ENCODE assay signal across 9 cellular contexts in the genomic region with DNA sequence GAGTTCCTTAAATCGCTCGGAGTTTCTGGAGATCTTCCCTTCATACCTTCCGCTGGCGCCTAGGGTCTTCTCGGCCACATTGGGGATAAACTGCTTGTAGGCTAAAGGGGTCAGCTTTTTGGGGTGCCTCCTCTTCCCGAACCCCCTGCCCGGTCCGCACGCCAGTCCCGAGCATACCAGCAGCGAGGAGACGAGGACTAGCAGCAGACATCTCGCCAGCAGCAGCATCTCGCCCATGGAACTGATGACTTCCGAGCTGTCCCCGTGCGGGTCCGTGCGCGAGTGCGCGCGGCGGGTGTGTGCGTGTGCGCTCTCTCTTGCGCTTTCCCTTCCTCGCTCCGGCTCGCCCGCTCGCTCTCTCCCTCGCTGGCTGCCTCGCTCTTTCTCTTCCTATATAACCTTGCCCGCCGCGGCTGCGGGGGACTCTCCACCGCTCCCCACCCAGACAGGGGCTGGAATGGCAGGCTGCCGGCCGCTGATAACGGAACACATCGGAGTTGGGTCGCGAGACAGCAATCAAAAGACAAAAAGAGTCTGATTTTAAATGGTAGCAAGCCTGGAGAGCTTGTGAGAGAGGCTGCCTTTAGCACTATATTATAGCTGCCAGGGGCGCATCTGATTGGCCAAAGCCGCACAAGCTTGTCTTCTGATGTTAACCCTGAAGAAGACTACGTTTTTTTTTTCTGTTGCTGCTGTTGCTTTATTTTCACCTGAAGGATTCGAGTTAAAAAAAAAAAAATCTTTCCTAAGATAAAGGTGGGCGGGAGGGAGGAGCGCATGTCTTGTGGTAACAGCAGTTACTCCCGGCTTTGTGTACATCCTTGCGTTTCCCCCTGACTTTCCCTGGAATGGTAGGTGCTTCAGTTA. TPM values are rescaled to one million over a fixed set of nuclear protein-coding genes. Genes with fewer than 3 reads are reported as not detected.
DNase-seq lines count a peak whose midpoint lies in the region; ATAC-seq, FAIRE-seq and TF ChIP-seq lines count a peak whose summit lies in the region.
"Had no signal": no experiment of that assay in that cellular context is flagged by ENCODE, and none has a peak within 500 bp of the region (broad histone marks: within the 10 kb centered on the region; RNA-seq: fewer than 3 reads in every experiment).

Gene SHH, minus strand, starts transcription at position 569 of the 867 bp plus-strand sequence. Its CDS starts 341 bp downstream, at position 228.

- no peak for FAIRE-seq in bronchial epithelial cell (lab: Jason Lieb, UNC)

- peaks cover 3% of the 10 kb centered on the region for H3K9me3 ChIP-seq in AG04450 (ENCODE audit: control insufficient read depth, insufficient read depth, low read length)
- H3K9me3 ChIP-seq: heart left ventricle had no signal

- ATAC-seq in GM18511 (IDR thresholded peaks at IDR 0.05; ENCODE audit: unreplicated experiment): no peak
- no peak for ATAC-seq in HG03139 (IDR thresholded peaks at IDR 0.05; ENCODE audit: unreplicated experiment)
- ATAC-seq: heart left ventricle had no signal

- H3K27me3 ChIP-seq in AG04450 (ENCODE audit: control insufficient read depth, insufficient read depth, low read length) (peaks cover 72% of the 10 kb centered on the region), bronchial epithelial cell (ENCODE audit: control insufficient read depth, insufficient read depth, low read length) (peaks cover 24% of the 10 kb centered on the region)

- H3K27ac ChIP-seq in AG04450 (ENCODE audit: low read depth, low read length): no peak within 1 kb of the TSS
- H3K27ac ChIP-seq: heart left ventricle had no signal

- peaks cover 21% of the 10 kb centered on the region for H3K4me1 Mint-ChIP-seq in HFFc6 (ENCODE audit: low read depth)

- no peaks in the 10 kb centered on the region for H3K36me3 ChIP-seq in bronchial epithelial cell (ENCODE audit: control insufficient read depth, insufficient read depth, low read length)
- H3K36me3 ChIP-seq: heart left ventricle had no signal

- H3K4me3 ChIP-seq in AG04450 (ENCODE audit: low read depth, low read length) (peak within 1 kb of the TSS; percentile 46), bronchial epithelial cell (ENCODE audit: low read depth, low read length) (peak within 1 kb of the TSS; percentile 16)

- no peaks in the 10 kb centered on the region for H3K36me3 Mint-ChIP-seq in HFFc6 (ENCODE audit: low read depth)

- CTCF ChIA-PET in AG04450 (lab: Charles Lee): interaction anchor here (0.6 to 1.6 kb wide), 3 partner anchors 951 to 1054 kb away, joined by 3 to 5 read pairs (median 4); no protein-coding TSS in a partner anchor

- H3K27ac Mint-ChIP-seq in HFFc6: no peak within 1 kb of the TSS

- DNase-seq in AG04450 (ENCODE audit: low read depth, low spot score) (no peak), HFFc6 (no peak), bronchial epithelial cell (ENCODE audit: low read depth) (no peak), mucosa of gallbladder (ENCODE audit: low spot score) (peak; percentile 65), KG1 (lab: John Stamatoyannopoulos, UW) (no peak), NCI-H226 (no peak)

- POLR2A ChIA-PET in AG04450 (lab: Yijun Ruan, JAX): interaction anchor here (0.7 to 0.9 kb wide), 2 partner anchors 49 to 177 kb away, joined by 3 to 5 read pairs; no protein-coding TSS in a partner anchor

- no peak for TF ChIP-seq CTCF in AG04450 (IDR thresholded peaks at IDR 0.05; ENCODE audit: low read depth, low read length)
- TF ChIP-seq CTCF in HFFc6 (IDR thresholded peaks at IDR 0.05): no peak
- no peak for TF ChIP-seq CTCF in bronchial epithelial cell (IDR thresholded peaks at IDR 0.05; ENCODE audit: insufficient read depth, low read length, severe bottlenecking)

- peak within 1 kb of the TSS; percentile 79 for H3K4me3 Mint-ChIP-seq in HFFc6

- no peaks in the 10 kb centered on the region for H3K9me3 Mint-ChIP-seq in HFFc6

- H3K27me3 Mint-ChIP-seq in HFFc6 (ENCODE audit: insufficient read depth): peaks cover 41% of the 10 kb centered on the region

RNA-seq across cellular contexts. Expression of gene SHH, which starts in this region (rescaled TPM):
- 0.01 TPM in 1 of 2 replicates, not detected in the other for polyA plus RNA-seq in AG04450 (2011; rRNA removed)
- polyA minus RNA-seq in AG04450 (2011; rRNA and poly(A)+ RNA removed): not detected in 2 replicates
- not detected for total RNA-seq in HFFc6 (2021; fragmentation: NEBNext Ultra II Directional; extraction: Animal tissue kit (Norgen Biotek cat#: 25700))
- total RNA-seq in bronchial epithelial cell (0.13 TPM in 1 of 2 replicates, not detected in the other), mucosa of gallbladder (134 TPM)
- total RNA-seq: heart left ventricle had no signal
- polyA plus RNA-seq: heart left ventricle had no signal

Comparison
In these comparisons a context has a peak if more than half of its experiments do, and no peak if none do; other contexts are left out.
1. RNA of gene SHH (total RNA-seq): 134 TPM in mucosa of gallbladder (single experiment); not detected in HFFc6 and 0.13 TPM in bronchial epithelial cell; every median in the first group is over 100 times any median in the second.